In genomic region chr17:17892731-17893130, GRCh38 we compare ENCODE assay signal across 16 cellular contexts. TPM values are rescaled to one million over a fixed set of nuclear protein-coding genes. Genes with fewer than 3 reads are reported as not detected.
DNase-seq lines count a peak whose midpoint lies in the region; ATAC-seq and TF ChIP-seq lines count a peak whose summit lies in the region.
"Had no signal": no experiment of that assay in that cellular context is flagged by ENCODE, and none has a peak within 500 bp of the region (broad histone marks: within the 10 kb centered on the region; RNA-seq: fewer than 3 reads in every experiment).

No MANE protein-coding gene starts in this region.

- no peak overlapping the region for H3K4me3 Mint-ChIP-seq in effector memory CD8-positive, alpha-beta T cell

- H4K8ac ChIP-seq in trophoblast cell (ENCODE audit: low read depth, low read length): no peak overlapping the region

- no peak overlapping the region for H3K23ac ChIP-seq in trophoblast cell (ENCODE audit: low read length)

- H3K9me3 ChIP-seq in trophoblast cell (ENCODE audit: insufficient read depth, low read depth, low read length) (peaks cover 4% of the 10 kb centered on the region), testis (no peaks in the 10 kb centered on the region)
- H3K9me3 ChIP-seq: Caco-2, SJCRH30 had no signal

- peak overlapping the region; percentile 25; the same call in 1 of the 2 replicates for H3K9ac ChIP-seq in KMS-11
- no peak overlapping the region for H3K9ac ChIP-seq in trophoblast cell (ENCODE audit: low read length)

- no peak overlapping the region for H2AK5ac ChIP-seq in trophoblast cell (ENCODE audit: low read length)

- H3K27me3 ChIP-seq in KMS-11 (ENCODE audit: insufficient read depth, low read depth): no peaks in the 10 kb centered on the region
- no peaks in the 10 kb centered on the region for H3K27me3 ChIP-seq in trophoblast cell (ENCODE audit: insufficient read depth, low read length)
- H3K27me3 ChIP-seq in testis: no peaks in the 10 kb centered on the region
- H3K27me3 ChIP-seq: SJCRH30 had no signal

- H4K20me1 ChIP-seq in KMS-11 (ENCODE audit: insufficient read depth): no peaks in the 10 kb centered on the region

- intact Hi-C loops in testis (cut with DNase I; ENCODE audit: low total_unique reads): loop anchor here (10.0 kb wide), 1 partner anchor 142 kb away; the partner anchor contains the start of genes ATPAF2 and GID4

- H3K36me3 ChIP-seq in KMS-11 (ENCODE audit: insufficient read depth): no peaks in the 10 kb centered on the region
- H3K36me3 ChIP-seq in trophoblast cell (ENCODE audit: control insufficient read depth in 1 of 2, insufficient read depth in 2 of 2, low read length in 2 of 2): peaks cover 24 to 45% of the 10 kb centered on the region in 2 experiments
- no peaks in the 10 kb centered on the region for H3K36me3 ChIP-seq in testis (ENCODE audit: low read depth, missing control alignments)
- H3K36me3 ChIP-seq: SJCRH30 had no signal

- H3K18ac ChIP-seq in trophoblast cell (ENCODE audit: low read length): no peak overlapping the region

- ATAC-seq in effector memory CD8-positive, alpha-beta T cell (replicated peaks): no peak
- ATAC-seq in GM18517 (IDR thresholded peaks at IDR 0.05; ENCODE audit: unreplicated experiment): no peak
- ATAC-seq: HCT116 had no signal

- no peaks in the 10 kb centered on the region for H3K79me2 ChIP-seq in KMS-11 (ENCODE audit: insufficient read depth, low read depth)
- no peaks in the 10 kb centered on the region for H3K79me2 ChIP-seq in trophoblast cell (ENCODE audit: control insufficient read depth, insufficient read depth, low read length, poor library complexity)

- no peak overlapping the region for H2BK120ac ChIP-seq in trophoblast cell (ENCODE audit: insufficient read depth, low read length, poor library complexity)

- no peak overlapping the region for H4K91ac ChIP-seq in trophoblast cell (ENCODE audit: low read depth, low read length)

- DNase-seq in RPMI8226 (peak; percentile 26), trophoblast cell (peak; percentile 76 to 89), GOT3 (lab: John Stamatoyannopoulos, UW) (no peak), testis (no peak)
- DNase-seq in effector memory CD8-positive, alpha-beta T cell: no peak
- DNase-seq: Caco-2; CD4-positive, alpha-beta memory T cell; DMS 273 treated with DMSO at 0.1 percent for 48 hours; Kasumi-1; NCI-H1417 treated with DMSO at 0.1 percent for 48 hours; NCI-H446 treated with DMSO at 0.1 percent for 48 hours; NK-92 treated with Interleukin-12 subunit alpha and Interleukin-12 subunit beta, amount 100 ng/mL, for 24 hours; SJCRH30 had no signal

- H3K4me2 ChIP-seq in KMS-11 (peak overlapping the region; percentile 50; the same call in 1 of the 2 replicates), trophoblast cell (ENCODE audit: low read length) (no peak overlapping the region)

- no peaks in the 10 kb centered on the region for H3K79me1 ChIP-seq in trophoblast cell (ENCODE audit: low read length)

- no peaks in the 10 kb centered on the region for H3K27me3 Mint-ChIP-seq in effector memory CD8-positive, alpha-beta T cell
- H3K27me3 Mint-ChIP-seq: CD4-positive, alpha-beta memory T cell had no signal

- H2BK5ac ChIP-seq in trophoblast cell (ENCODE audit: low read depth, low read length, poor library complexity): no peak overlapping the region

- H3K4me3 ChIP-seq in KMS-11 (IDR thresholded peaks at IDR 0.05; ENCODE audit: insufficient read depth, low read depth, low read length) (no peak overlapping the region), trophoblast cell (ENCODE audit: low read depth, low read length) (no peak overlapping the region), testis (no peak overlapping the region)
- H3K4me3 ChIP-seq: SJCRH30 had no signal

- no peak overlapping the region for H4K12ac ChIP-seq in trophoblast cell (ENCODE audit: low read depth, low read length)

- no peak for TF ChIP-seq POLR2A in testis (IDR thresholded peaks at IDR 0.05)

- no peak overlapping the region for H2AFZ ChIP-seq in KMS-11 (ENCODE audit: low read depth)
- no peak overlapping the region for H2AFZ ChIP-seq in trophoblast cell (ENCODE audit: insufficient read depth, low read length, poor library complexity)

- H3K36me3 Mint-ChIP-seq in effector memory CD8-positive, alpha-beta T cell (ENCODE audit: insufficient read depth): peaks cover 14% of the 10 kb centered on the region

- H3K4me1 Mint-ChIP-seq in effector memory CD8-positive, alpha-beta T cell (ENCODE audit: low read depth in 2 of 2): peaks cover 5 to 7% of the 10 kb centered on the region in 2 donors

- H3K27ac Mint-ChIP-seq in effector memory CD8-positive, alpha-beta T cell: peak overlapping the region; percentile 36 to 81

- no peak for TF ChIP-seq CTCF in KMS-11 (conservative IDR thresholded peaks at IDR 0.05; ENCODE audit: low read depth, low read length)
- TF ChIP-seq CTCF in testis (IDR thresholded peaks at IDR 0.05): no peak

- H3K9me3 Mint-ChIP-seq in effector memory CD8-positive, alpha-beta T cell: no peaks in the 10 kb centered on the region
- H3K9me3 Mint-ChIP-seq: CD4-positive, alpha-beta memory T cell had no signal

- H3K14ac ChIP-seq in trophoblast cell (ENCODE audit: low read length): no peak overlapping the region

- no peak overlapping the region for H3K4ac ChIP-seq in trophoblast cell (ENCODE audit: low read depth, low read length)

- H2BK12ac ChIP-seq in trophoblast cell (ENCODE audit: low read length): no peak overlapping the region

- WGBS in trophoblast cell (ENCODE audit: extremely low coverage, insufficient coverage, insufficient read length): no CpG with 5 or more reads among the region's 2 CpGs
- 73 to 76% methylated on average over 2 of the region's 2 CpGs for WGBS in testis, 2 donors

- peak overlapping the region; percentile 77 for H3K27ac ChIP-seq in KMS-11
- H3K27ac ChIP-seq in trophoblast cell (ENCODE audit: low read depth, low read length): no peak overlapping the region
- no peak overlapping the region for H3K27ac ChIP-seq in testis
- H3K27ac ChIP-seq: SJCRH30 had no signal

- peaks cover 76% of the 10 kb centered on the region for H3K4me1 ChIP-seq in KMS-11 (ENCODE audit: low read depth, poor library complexity, severe bottlenecking)
- H3K4me1 ChIP-seq in trophoblast cell (ENCODE audit: control insufficient read depth in 1 of 2, insufficient read depth in 2 of 2, low read length in 2 of 2): no peaks in the 10 kb centered on the region
- H3K4me1 ChIP-seq in testis: peaks cover 5% of the 10 kb centered on the region

RNA-seq across cellular contexts. Expression of gene SREBF1, which starts 55.9 kb away (rescaled TPM):
- polyA plus RNA-seq in trophoblast cell (2013): 95.5 and 107 TPM in 2 replicates
- total RNA-seq in testis: 100 to 1,000 TPM; 239 to 256 TPM
- polyA plus RNA-seq in testis (ENCODE audit: insufficient read depth, low read depth, low replicate concordance): 142 TPM

Comparison
In these comparisons a context has a peak if more than half of its experiments do, and no peak if none do; other contexts are left out.
1. DNase-seq: peak in RPMI8226 (single experiment) and trophoblast cell (2 of 2); none in effector memory CD8-positive, alpha-beta T cell (0 of 3), GOT3 (single experiment) and testis (single experiment).